ENCODE assay signal across 13 cellular contexts in the genomic region with DNA sequence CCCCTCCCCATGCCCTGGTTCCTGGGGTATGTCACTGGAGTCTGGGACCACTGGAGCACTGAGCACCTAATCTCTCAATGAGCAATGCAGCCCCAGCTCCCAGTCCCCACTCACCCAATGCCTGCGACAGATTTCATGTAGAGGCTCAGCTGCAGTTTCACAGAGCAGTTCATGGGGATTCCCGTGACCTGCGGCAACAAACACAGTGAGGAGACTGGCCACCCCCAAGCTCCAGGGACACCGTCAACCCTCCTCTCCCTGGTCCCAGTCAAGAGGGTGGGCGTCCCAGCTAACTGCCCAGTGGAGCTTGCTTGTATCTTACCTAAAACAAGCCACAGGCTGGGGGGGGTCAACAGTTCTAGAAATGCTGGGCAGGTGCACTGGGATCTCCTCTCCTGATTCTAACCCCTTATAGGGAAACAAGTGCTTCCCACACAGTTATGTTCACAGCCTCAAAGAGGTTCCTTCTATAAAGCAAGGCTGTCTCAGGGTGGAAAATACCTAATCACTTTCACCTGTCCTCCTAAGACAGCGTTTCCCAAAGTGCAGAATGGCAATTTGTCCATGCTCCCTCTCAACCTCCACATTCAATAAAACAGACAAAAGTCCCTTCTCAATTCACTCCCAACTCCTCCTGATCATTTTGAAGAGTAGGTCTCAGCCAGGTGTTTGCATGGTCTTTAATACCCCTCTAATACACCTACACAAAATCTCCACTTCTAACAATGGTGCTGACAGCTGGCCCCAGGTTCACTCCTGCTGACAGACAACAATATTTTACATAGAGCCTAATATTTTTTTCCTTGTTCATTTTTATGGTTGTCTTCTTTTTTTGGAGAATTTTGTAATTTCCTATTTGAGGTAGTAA.
DNase-seq lines count a peak whose midpoint lies in the region; ATAC-seq and TF ChIP-seq lines count a peak whose summit lies in the region.
"Had no signal": no experiment of that assay in that cellular context is flagged by ENCODE, and none has a peak within 500 bp of the region (broad histone marks: within the 10 kb centered on the region; RNA-seq: fewer than 3 reads in every experiment).

No MANE protein-coding gene starts in this region.

- TF ChIP-seq CTCF in GM12864 (IDR thresholded peaks at IDR 0.05; ENCODE audit: low read depth, low read length, missing control alignments) (no peak), RWPE1 (conservative IDR thresholded peaks at IDR 0.05; ENCODE audit: low read depth) (no peak), coronary artery (IDR thresholded peaks at IDR 0.05) (no peak)

- DNase-seq in GM12864 (ENCODE audit: low read depth) (peak; percentile 44), RWPE1 (ENCODE audit: low spot score) (no peak), coronary artery (ENCODE audit: low spot score) (no peak), NCI-H524 treated with DMSO at 0.1 percent for 48 hours (lab: John Stamatoyannopoulos, UW) (no peak), NCI-H446 (lab: John Stamatoyannopoulos, UW) (no peak), NCI-H2171 (lab: John Stamatoyannopoulos, UW) (no peak)
- DNase-seq: activated effector memory CD4-positive, alpha-beta T cell treated with Interleukin-2 at 50 U/mL for 16 hours; SHP77 treated with DMSO at 0.1 percent for 48 hours had no signal

- CTCF ChIA-PET in RWPE1 (lab: Yijun Ruan, JAX): no interaction called here

- POLR2A ChIA-PET in RWPE1 (lab: Yijun Ruan, JAX; ENCODE audit: low non-redundant PET): no interaction called here

- peak; percentile 61 for ATAC-seq in GM19035 (IDR thresholded peaks at IDR 0.05; ENCODE audit: unreplicated experiment)
- ATAC-seq in HG02623 (IDR thresholded peaks at IDR 0.05; ENCODE audit: unreplicated experiment): peak; percentile 76
- ATAC-seq: esophagus mucosa had no signal

- H3K27ac ChIP-seq in RWPE1 (peak overlapping the region; percentile 23), coronary artery (no peak overlapping the region)
- H3K27ac ChIP-seq: right atrium auricular region had no signal

- H3K4me3 ChIP-seq in GM12864 (ENCODE audit: low read depth, low read length): no peak overlapping the region
- no peak overlapping the region for H3K4me3 ChIP-seq in coronary artery
- H3K4me3 ChIP-seq: right atrium auricular region, tibial nerve had no signal
